In the genomic region with DNA sequence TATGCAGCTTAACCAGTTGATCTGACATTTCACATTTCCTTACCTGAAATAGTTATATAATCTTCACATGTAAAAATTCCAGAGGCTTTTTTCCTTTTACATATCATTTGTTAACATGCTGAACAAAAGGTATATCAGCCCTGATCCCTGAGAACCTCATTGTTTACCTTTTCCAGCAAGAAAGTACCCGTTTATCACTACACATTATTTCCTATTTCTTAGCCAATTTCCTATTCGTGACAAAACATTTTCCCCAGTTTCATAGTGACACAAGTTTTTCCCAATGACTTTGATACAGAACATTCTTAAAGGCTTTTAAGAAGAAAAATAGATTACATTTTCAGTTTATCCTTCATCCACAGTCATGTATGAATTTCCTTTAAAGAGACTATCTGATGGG, we compare ENCODE assay signal across 24 cellular contexts.
"Had no signal": no experiment of that assay in that cellular context is flagged by ENCODE, and none has a peak within 500 bp of the region (broad histone marks: within the 10 kb centered on the region; RNA-seq: fewer than 3 reads in every experiment).

No MANE protein-coding gene starts in this region.

- DNase-seq: cerebellar nuclear complex; effector CD8-positive, alpha-beta T cell; effector memory CD8-positive, alpha-beta T cell; endodermal cell; erythroblast; esophagus squamous epithelium; foreskin fibroblast; foreskin melanocyte; gastrocnemius medialis; glutamatergic neuron; head of caudate nucleus; heart right ventricle; hippocampal formation; left cardiac atrium; left lung; left ventricle myocardium superior; lower lobe of right lung; mammary epithelial cell; mesendoderm; midbrain had no signal

- H3K27me3 ChIP-seq: esophagus squamous epithelium, gastrocnemius medialis, heart right ventricle, left lung had no signal

- ATAC-seq: effector memory CD8-positive, alpha-beta T cell; esophagus mucosa; gastrocnemius medialis; heart right ventricle; left cardiac atrium; left lung; left ventricle myocardium superior; lower lobe of right lung had no signal

- H3K36me3 Mint-ChIP-seq: memory B cell had no signal

- H3K9me3 ChIP-seq: esophagus squamous epithelium, gastrocnemius medialis, heart right ventricle, left lung, lower lobe of right lung had no signal

- H3K4me1 Mint-ChIP-seq: memory B cell had no signal

- H3K27ac ChIP-seq: coronary artery, epithelial cell of prostate, esophagus squamous epithelium, gastrocnemius medialis, heart right ventricle, left lung, lower lobe of right lung had no signal

- H3K4me3 ChIP-seq: coronary artery, esophagus squamous epithelium, gastrocnemius medialis, heart right ventricle, left lung, lower lobe of right lung had no signal

- H3K36me3 ChIP-seq: esophagus squamous epithelium, gastrocnemius medialis, heart right ventricle, left lung, lower lobe of right lung had no signal

- H3K4me1 ChIP-seq: esophagus squamous epithelium, left lung, lower lobe of right lung had no signal

- H3K27ac Mint-ChIP-seq: effector memory CD8-positive, alpha-beta T cell; endodermal cell; memory B cell had no signal

- H3K9me3 Mint-ChIP-seq: endodermal cell had no signal

- H3K27me3 Mint-ChIP-seq: effector memory CD8-positive, alpha-beta T cell; memory B cell had no signal

- H3K4me3 Mint-ChIP-seq: effector memory CD8-positive, alpha-beta T cell; endodermal cell; memory B cell had no signal
